ENCODE assay signal across 23 cellular contexts in the genomic region with DNA sequence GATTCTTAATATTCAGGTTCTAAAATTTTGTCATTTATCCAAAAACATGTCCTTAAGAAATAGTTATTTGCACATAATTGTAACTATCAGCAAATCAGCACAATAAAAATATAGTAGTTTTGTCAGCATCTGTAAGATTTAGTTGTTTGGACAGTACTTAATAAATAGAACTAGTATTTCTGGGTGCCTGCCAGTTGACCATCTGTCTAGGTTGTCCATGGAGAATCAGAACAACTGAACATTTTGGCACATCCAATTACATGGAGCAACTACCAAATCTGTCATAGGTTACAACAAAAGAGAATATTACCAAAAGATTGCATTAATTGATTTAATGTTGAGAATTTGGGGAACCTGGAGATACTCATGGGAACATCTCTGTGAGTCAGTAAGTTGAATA.
"Had no signal": no experiment of that assay in that cellular context is flagged by ENCODE, and none has a peak within 500 bp of the region (broad histone marks: within the 10 kb centered on the region; RNA-seq: fewer than 3 reads in every experiment).

No MANE protein-coding gene starts in this region.

- DNase-seq: effector CD4-positive, alpha-beta T cell; foreskin fibroblast; gastrocnemius medialis; heart left ventricle; left cardiac atrium; left lung; mesenchymal stem cell; naive thymus-derived CD4-positive, alpha-beta T cell; nephron progenitor cell; nucleus accumbens; stimulated activated CD4-positive, alpha-beta T cell treated with anti-CD3 and anti-CD28 coated beads, Interleukin-4, amount 100 ng/mL, for 4 hours; stimulated activated naive CD8-positive, alpha-beta T cell treated with anti-CD3 and anti-CD28 coated beads, Interleukin-15, Interleukin-2, amounts not matched to agents 100 U/mL and 50 U/mL, for 24 hours; upper lobe of left lung had no signal

- H3K36me3 ChIP-seq: gastrocnemius medialis, heart left ventricle, left lung, prostate gland, right atrium auricular region, thoracic aorta, tibial nerve, upper lobe of left lung had no signal

- H3K4me1 Mint-ChIP-seq: mesothelial cell of epicardium; naive thymus-derived CD4-positive, alpha-beta T cell; nephron progenitor cell; stimulated activated memory B cell treated with anti-CD40 and anti-IgM and Interleukin-4, amounts not matched to agents 10 μg/mL and 1 μg/mL and 100 μg/mL, for 72 hours had no signal

- H3K27me3 ChIP-seq: dorsolateral prefrontal cortex, gastrocnemius medialis, heart left ventricle, hepatocyte, left lung, right atrium auricular region, tibial nerve, upper lobe of left lung had no signal

- H3K27ac ChIP-seq: dorsolateral prefrontal cortex, epithelial cell of prostate, gastrocnemius medialis, heart left ventricle, hepatocyte, left lung, prostate gland, right atrium auricular region, thoracic aorta, tibial nerve, upper lobe of left lung had no signal

- H3K4me3 Mint-ChIP-seq: mesothelial cell of epicardium; naive thymus-derived CD4-positive, alpha-beta T cell; nephron progenitor cell; stimulated activated memory B cell treated with anti-CD40 and anti-IgM and Interleukin-4, amounts not matched to agents 10 μg/mL and 1 μg/mL and 100 μg/mL, for 72 hours had no signal

- H3K9me3 Mint-ChIP-seq: mesothelial cell of epicardium, nephron progenitor cell had no signal

- H3K9me3 ChIP-seq: gastrocnemius medialis, heart left ventricle, left lung, mucosa of descending colon, prostate gland, right atrium auricular region, thoracic aorta, tibial nerve, upper lobe of left lung had no signal

- H3K4me1 ChIP-seq: gastrocnemius medialis, heart left ventricle, left lung, prostate gland, right atrium auricular region, tibial nerve, upper lobe of left lung had no signal

- H3K27me3 Mint-ChIP-seq: naive thymus-derived CD4-positive, alpha-beta T cell; stimulated activated memory B cell treated with anti-CD40 and anti-IgM and Interleukin-4, amounts not matched to agents 10 μg/mL and 1 μg/mL and 100 μg/mL, for 72 hours had no signal

- H3K36me3 Mint-ChIP-seq: mesothelial cell of epicardium; naive thymus-derived CD4-positive, alpha-beta T cell; stimulated activated memory B cell treated with anti-CD40 and anti-IgM and Interleukin-4, amounts not matched to agents 10 μg/mL and 1 μg/mL and 100 μg/mL, for 72 hours had no signal

- H3K27ac Mint-ChIP-seq: mesothelial cell of epicardium; naive thymus-derived CD4-positive, alpha-beta T cell; nephron progenitor cell; stimulated activated memory B cell treated with anti-CD40 and anti-IgM and Interleukin-4, amounts not matched to agents 10 μg/mL and 1 μg/mL and 100 μg/mL, for 72 hours had no signal

- H3K4me3 ChIP-seq: dorsolateral prefrontal cortex, gastrocnemius medialis, heart left ventricle, hepatocyte, left lung, mucosa of descending colon, prostate gland, right atrium auricular region, thoracic aorta, tibial nerve, upper lobe of left lung had no signal
